ENCODE assay signal across 8 cellular contexts in the genomic region with DNA sequence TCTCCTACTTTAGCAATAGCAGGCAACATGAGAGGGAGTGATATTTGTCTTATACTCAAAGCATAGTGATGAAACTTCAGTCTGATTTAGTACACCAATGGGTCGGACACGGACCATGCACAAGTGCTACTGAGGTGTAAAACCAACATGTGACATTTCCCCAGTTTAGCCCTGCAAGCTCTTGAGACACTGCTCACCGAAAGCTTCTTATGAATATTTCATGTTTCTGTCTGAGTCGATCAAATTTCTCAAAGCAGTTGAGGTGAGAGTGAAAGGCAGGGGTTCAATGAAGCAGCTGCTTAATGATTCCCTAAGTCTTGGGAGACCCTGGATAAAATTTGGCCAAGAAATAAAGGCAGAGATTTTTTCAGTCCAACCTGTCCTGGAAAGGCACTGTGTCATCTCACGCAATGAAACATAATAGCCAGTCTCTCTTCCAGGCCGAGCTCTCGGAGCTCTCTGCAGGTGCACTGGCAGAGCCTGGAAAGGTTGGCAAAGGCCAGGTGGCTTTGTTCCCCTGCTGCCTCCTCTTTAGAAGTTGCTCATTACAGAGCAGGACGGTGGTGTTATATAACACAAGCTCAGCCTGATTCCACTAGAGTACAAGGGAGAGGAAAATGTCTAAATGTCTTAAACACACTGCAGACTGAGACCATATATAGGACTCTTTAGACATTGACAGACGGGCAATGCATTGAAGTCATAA. TPM values are rescaled to one million over a fixed set of nuclear protein-coding genes. Genes with fewer than 3 reads are reported as not detected.
DNase-seq lines count a peak whose midpoint lies in the region; ATAC-seq and TF ChIP-seq lines count a peak whose summit lies in the region.

No MANE protein-coding gene starts in this region.

- no peak overlapping the region for H2AK5ac ChIP-seq in mesendoderm (ENCODE audit: low read length)

- H3K27ac ChIP-seq in mesendoderm (ENCODE audit: low read depth, low read length) = no peak overlapping the region
- H3K27ac ChIP-seq in A673 (ENCODE audit: low read depth, low read length, poor library complexity, severe bottlenecking) = no peak overlapping the region

- H4K5ac ChIP-seq in mesendoderm (ENCODE audit: low read length) = no peak overlapping the region

- CTCF ChIA-PET in A673 (lab: Charles Lee) = interaction anchor here (0.5 to 0.6 kb wide), 2 partner anchors 142 to 1169 kb away, joined by 3 to 5 read pairs; no protein-coding TSS in a partner anchor

- H3K27me3 ChIP-seq in mesendoderm (ENCODE audit: insufficient read depth, low read length, poor library complexity) (no peaks in the 10 kb centered on the region), A673 (replicated peaks; ENCODE audit: insufficient read depth, low read depth, low read length, poor library complexity) (no peaks in the 10 kb centered on the region)

- peak; percentile 78 for DNase-seq in DMS153 treated with DMSO at 0.1 percent for 48 hours (lab: John Stamatoyannopoulos, UW; ENCODE audit: unreplicated experiment)
- peak; percentile 49 for DNase-seq in NCI-H345 (lab: John Stamatoyannopoulos, UW)
- DNase-seq in activated gamma-delta T cell (lab: John Stamatoyannopoulos, UW) = no peak
- no peak for DNase-seq in mesendoderm
- DNase-seq in A673 (ENCODE audit: low spot score) = no peak
- no peak for DNase-seq in Right ventricle myocardium superior

- H3K23ac ChIP-seq in mesendoderm (ENCODE audit: low read length) = no peak overlapping the region

- no peaks in the 10 kb centered on the region for H3K36me3 ChIP-seq in mesendoderm (ENCODE audit: control insufficient read depth, insufficient read depth, low read length)
- H3K36me3 ChIP-seq in A673 (ENCODE audit: insufficient read depth, low read length, poor library complexity, severe bottlenecking) = no peaks in the 10 kb centered on the region

- no peaks in the 10 kb centered on the region for H3K79me2 ChIP-seq in mesendoderm (ENCODE audit: control insufficient read depth, insufficient read depth, low read length)

- H3K18ac ChIP-seq in mesendoderm (ENCODE audit: low read length) = no peak overlapping the region

- no CpG with 5 or more reads among the region's 9 CpGs for WGBS in mesendoderm (ENCODE audit: extremely low coverage, insufficient coverage, low lambda C conversion rate)

- H3K9ac ChIP-seq in mesendoderm (ENCODE audit: low read length) = no peak overlapping the region

- no peak overlapping the region for H3K4me2 ChIP-seq in mesendoderm (ENCODE audit: low read length)

- TF ChIP-seq CTCF in A673 (conservative IDR thresholded peaks at IDR 0.05; ENCODE audit: low read depth, low read length) = no peak

- H3K56ac ChIP-seq in mesendoderm (ENCODE audit: low read length) = no peak overlapping the region

- H2BK5ac ChIP-seq in mesendoderm (ENCODE audit: low read length) = no peak overlapping the region

- ATAC-seq in GM19351 (IDR thresholded peaks at IDR 0.05; ENCODE audit: unreplicated experiment) = peak; percentile 93
- ATAC-seq in HG03045 (IDR thresholded peaks at IDR 0.05; ENCODE audit: unreplicated experiment) = peak; percentile 97
- no peak for ATAC-seq in Right ventricle myocardium superior (ENCODE audit: poor library complexity)

- H3K9me3 ChIP-seq in A673 (ENCODE audit: low read depth, low read length, poor library complexity, severe bottlenecking) = no peaks in the 10 kb centered on the region

- H3K4me3 ChIP-seq in mesendoderm (ENCODE audit: low read length) (no peak overlapping the region), A673 (ENCODE audit: low read depth, low read length, poor library complexity, severe bottlenecking) (no peak overlapping the region)

- H3K79me1 ChIP-seq in mesendoderm (ENCODE audit: low read length) = no peaks in the 10 kb centered on the region

- intact Hi-C loops in A673 (cut with micrococcal nuclease; ENCODE audit: unreplicated experiment) (no loop called here), Right ventricle myocardium superior (cut with DNase I) (no loop called here)

- no peak overlapping the region for H3K4ac ChIP-seq in mesendoderm (ENCODE audit: low read depth, low read length)

- peaks cover 6% of the 10 kb centered on the region for H3K4me1 ChIP-seq in mesendoderm (ENCODE audit: control insufficient read depth, low read depth, low read length)
- peaks cover 7% of the 10 kb centered on the region for H3K4me1 ChIP-seq in A673 (ENCODE audit: insufficient read depth, low read length, poor library complexity, severe bottlenecking)

- POLR2A ChIA-PET in A673 (lab: Charles Lee; ENCODE audit: low non-redundant PET) = no interaction called here

- H2BK120ac ChIP-seq in mesendoderm (ENCODE audit: low read depth, low read length) = no peak overlapping the region

- BruUV-seq in A673 (replicated peaks; lab: Mats Ljungman, UMichigan) = no TSS peak

- no peak overlapping the region for H2BK15ac ChIP-seq in mesendoderm (replicated peaks; ENCODE audit: low read depth)

- no peak overlapping the region for H4K8ac ChIP-seq in mesendoderm (ENCODE audit: low read depth, low read length)

RNA-seq across cellular contexts. Expression of a gene that starts 33.9 kb away (rescaled TPM):
- 25.4 TPM for polyA plus RNA-seq in mesendoderm (2013, experiment 1 of 2)
- 26.0 TPM for polyA plus RNA-seq in mesendoderm (2013, experiment 2 of 2)
- 65.4 and 72.5 TPM in 2 replicates for total RNA-seq in A673 (2021)
- total RNA-seq in Right ventricle myocardium superior = 36.0 TPM

RNA-seq across cellular contexts. Expression of a gene that starts 50.5 kb away (rescaled TPM):
- 46.8 TPM for polyA plus RNA-seq in mesendoderm (2013, experiment 1 of 2)
- 50.0 TPM for polyA plus RNA-seq in mesendoderm (2013, experiment 2 of 2)
- total RNA-seq in A673 (2021) (80.5 and 82.9 TPM in 2 replicates), Right ventricle myocardium superior (115 TPM)

Comparison
In these comparisons a context has a peak if more than half of its experiments do, and no peak if none do; other contexts are left out.
1. DNase-seq: peak in DMS153 treated with DMSO at 0.1 percent for 48 hours (single experiment) and NCI-H345 (single experiment); none in activated gamma-delta T cell (single experiment), mesendoderm (single experiment), A673 (single experiment) and Right ventricle myocardium superior (single experiment).